Comparison of ENCODE assay signal across 8 cellular contexts in genomic region chr2:28717339-28717758, GRCh38. TPM values are rescaled to one million over a fixed set of nuclear protein-coding genes. Genes with fewer than 3 reads are reported as not detected.
A peak's percentile ranks its signal among the peaks of the same experiment; 100 is the strongest.
DNase-seq lines count a peak whose midpoint lies in the region; ATAC-seq, FAIRE-seq and TF ChIP-seq lines count a peak whose summit lies in the region.

No MANE protein-coding gene starts in this region.

- peaks cover 5 to 13% of the 10 kb centered on the region in 2 donors for H3K4me1 ChIP-seq in ascending aorta
- H3K4me1 ChIP-seq in kidney (ENCODE audit: control insufficient read depth in 1 of 2, insufficient read depth in 1 of 2, low read depth in 1 of 2, low read length in 2 of 2) = peaks cover 4 to 7% of the 10 kb centered on the region in 2 donors

- TF ChIP-seq CTCF in ascending aorta (IDR thresholded peaks at IDR 0.05) = no peak
- no peak for TF ChIP-seq CTCF in kidney (IDR thresholded peaks at IDR 0.05; ENCODE audit: borderline replicate concordance, extremely low read depth, insufficient read depth)

- H3K27me3 Mint-ChIP-seq in stimulated activated naive B cell treated with anti-CD40 and anti-IgM and Interleukin-4, amounts not matched to agents 10 μg/mL and 1 μg/mL and 100 μg/mL, for 72 hours = no peaks in the 10 kb centered on the region

- H3K4me3 Mint-ChIP-seq in stimulated activated naive B cell treated with anti-CD40 and anti-IgM and Interleukin-4, amounts not matched to agents 10 μg/mL and 1 μg/mL and 100 μg/mL, for 72 hours = peak overlapping the region in 1 of 2 donors; percentile 2

- H3K36me3 ChIP-seq in ascending aorta (no peaks in the 10 kb centered on the region), kidney (ENCODE audit: control insufficient read depth in 1 of 2, insufficient read depth in 2 of 2, low read length in 2 of 2) (no peaks in the 10 kb centered on the region)

- H3K27ac ChIP-seq in ascending aorta = peak overlapping the region; percentile 80 to 84
- H3K27ac ChIP-seq in kidney (ENCODE audit: low read depth in 2 of 2, low read length in 2 of 2) = peak overlapping the region; percentile 53 to 88

- peaks cover 16 to 50% of the 10 kb centered on the region in 2 donors for H3K4me1 Mint-ChIP-seq in stimulated activated naive B cell treated with anti-CD40 and anti-IgM and Interleukin-4, amounts not matched to agents 10 μg/mL and 1 μg/mL and 100 μg/mL, for 72 hours

- peaks cover 0 to 4% of the 10 kb centered on the region in 2 donors for H3K36me3 Mint-ChIP-seq in stimulated activated naive B cell treated with anti-CD40 and anti-IgM and Interleukin-4, amounts not matched to agents 10 μg/mL and 1 μg/mL and 100 μg/mL, for 72 hours

- H3K9ac ChIP-seq in kidney (ENCODE audit: low read length in 2 of 2) = no peak overlapping the region

- H3K9me3 Mint-ChIP-seq in stimulated activated naive B cell treated with anti-CD40 and anti-IgM and Interleukin-4, amounts not matched to agents 10 μg/mL and 1 μg/mL and 100 μg/mL, for 72 hours = no peaks in the 10 kb centered on the region

- no peaks in the 10 kb centered on the region for H3K27me3 ChIP-seq in ascending aorta

- ATAC-seq in stimulated activated naive B cell treated with anti-CD40 and anti-IgM and Interleukin-4, amounts not matched to agents 10 μg/mL and 1 μg/mL and 100 μg/mL, for 72 hours (replicated peaks) = peak in 1 of 2 donors; percentile 36
- no peak for ATAC-seq in GM18867 (IDR thresholded peaks at IDR 0.05; ENCODE audit: unreplicated experiment)

- intact Hi-C loops in ascending aorta (cut with DNase I) (loop anchor here (1.0 to 2.0 kb wide), 3 partner anchors 17 to 53 kb away; partner anchors contain the start of gene PPP1CB), kidney (cut with DNase I) (no loop called here)

- H3K4me3 ChIP-seq in ascending aorta = no peak overlapping the region
- no peak overlapping the region for H3K4me3 ChIP-seq in kidney (ENCODE audit: low read length in 2 of 2)

- no peaks in the 10 kb centered on the region for H3K9me3 ChIP-seq in ascending aorta
- no peaks in the 10 kb centered on the region for H3K9me3 ChIP-seq in kidney (ENCODE audit: control insufficient read depth in 1 of 2, low read length in 2 of 2)

- peak overlapping the region; percentile 28 for H3K27ac Mint-ChIP-seq in stimulated activated naive B cell treated with anti-CD40 and anti-IgM and Interleukin-4, amounts not matched to agents 10 μg/mL and 1 μg/mL and 100 μg/mL, for 72 hours

- FAIRE-seq in kidney (lab: Jason Lieb, UNC) = no peak

- DNase-seq in NCI-H82 (lab: John Stamatoyannopoulos, UW) (peak; percentile 7), NCI-H82 treated with DMSO at 0.1 percent for 48 hours (lab: John Stamatoyannopoulos, UW; ENCODE audit: unreplicated experiment) (no peak), ascending aorta (ENCODE audit: low spot score in 2 of 2) (peak; percentile 53 to 85), kidney (no peak), inferior parietal cortex (ENCODE audit: extremely low spot score) (no peak)
- DNase-seq in stimulated activated naive B cell treated with anti-CD40 and anti-IgM and Interleukin-4, amounts not matched to agents 10 μg/mL and 1 μg/mL and 100 μg/mL, for 72 hours = no peak
- no peak for DNase-seq in activated CD4-positive, CD25-positive, alpha-beta regulatory T cell treated with anti-CD3 and anti-CD28 coated beads, Interleukin-2, amount 50 U/mL, for 72 hours

RNA-seq across cellular contexts. Expression of gene PPP1CB, which starts 34.3 kb away (rescaled TPM):
- total RNA-seq in ascending aorta (196 TPM), kidney (358 TPM)
- polyA plus RNA-seq in kidney (ENCODE audit: insufficient read depth, low read depth, low replicate concordance) = 63.3 TPM

Comparison
In these comparisons a context has a peak if more than half of its experiments do, and no peak if none do; other contexts are left out.
1. DNase-seq: peak in NCI-H82 (single experiment) and ascending aorta (2 of 2); none in NCI-H82 treated with DMSO at 0.1 percent for 48 hours (single experiment), kidney (single experiment), stimulated activated naive B cell treated with anti-CD40 and anti-IgM and Interleukin-4, amounts not matched to agents 10 μg/mL and 1 μg/mL and 100 μg/mL, for 72 hours (single experiment), inferior parietal cortex (single experiment) and activated CD4-positive, CD25-positive, alpha-beta regulatory T cell treated with anti-CD3 and anti-CD28 coated beads, Interleukin-2, amount 50 U/mL, for 72 hours (single experiment).